In genomic region chr6:35215665-35216411, GRCh38 we compare ENCODE assay signal across 19 cellular contexts. TPM values are rescaled to one million over a fixed set of nuclear protein-coding genes. Genes with fewer than 3 reads are reported as not detected.
DNase-seq lines count a peak whose midpoint lies in the region; ATAC-seq and TF ChIP-seq lines count a peak whose summit lies in the region.
"Had no signal": no experiment of that assay in that cellular context is flagged by ENCODE, and none has a peak within 500 bp of the region (broad histone marks: within the 10 kb centered on the region; RNA-seq: fewer than 3 reads in every experiment).

No MANE protein-coding gene starts in this region.

- H3K9me3 ChIP-seq in ascending aorta (no peaks in the 10 kb centered on the region), aorta (ENCODE audit: control insufficient read depth, low read length) (no peaks in the 10 kb centered on the region), sigmoid colon (no peaks in the 10 kb centered on the region), OCI-LY7 (ENCODE audit: low read length) (no peaks in the 10 kb centered on the region)
- H3K9me3 ChIP-seq: prostate gland, SJCRH30, upper lobe of left lung had no signal

- H2BK120ac ChIP-seq in mesendoderm (ENCODE audit: low read depth, low read length) = no peak overlapping the region

- CTCF ChIA-PET in OCI-LY7 (lab: Charles Lee; ENCODE audit: unreplicated experiment) = no interaction called here

- no peak overlapping the region for H3K56ac ChIP-seq in mesendoderm (ENCODE audit: low read length)

- no peaks in the 10 kb centered on the region for H3K9me2 ChIP-seq in OCI-LY7 (ENCODE audit: insufficient read depth, low read length)

- no peaks in the 10 kb centered on the region for H3K36me3 ChIP-seq in ascending aorta
- H3K36me3 ChIP-seq in mesendoderm (ENCODE audit: control insufficient read depth, insufficient read depth, low read length) = no peaks in the 10 kb centered on the region
- H3K36me3 ChIP-seq in aorta (ENCODE audit: control insufficient read depth in 1 of 2, insufficient read depth in 2 of 2, low read length in 1 of 2) = no peaks in the 10 kb centered on the region
- H3K36me3 ChIP-seq in sigmoid colon = no peaks in the 10 kb centered on the region
- no peaks in the 10 kb centered on the region for H3K36me3 ChIP-seq in OCI-LY7 (ENCODE audit: insufficient read depth, low read length)
- H3K36me3 ChIP-seq: prostate gland, SJCRH30, upper lobe of left lung had no signal

- WGBS in mesendoderm (ENCODE audit: extremely low coverage, insufficient coverage, low lambda C conversion rate) = no CpG with 5 or more reads among the region's 6 CpGs
- WGBS in aorta, 2 donors = 37 to 49% methylated on average over 6 of the region's 6 CpGs
- 89 to 90% methylated on average over 6 of the region's 6 CpGs for WGBS in sigmoid colon, 2 donors

- H3K4ac ChIP-seq in mesendoderm (ENCODE audit: low read depth, low read length) = no peak overlapping the region

- H3K9ac ChIP-seq in mesendoderm (ENCODE audit: low read length) = peak overlapping the region; percentile 5

- no peaks in the 10 kb centered on the region for H3K79me1 ChIP-seq in mesendoderm (ENCODE audit: low read length)

- intact Hi-C loops in natural killer cell (cut with micrococcal nuclease) (no loop called here), ascending aorta (cut with DNase I) (loop anchor here (2.0 kb wide), 1 partner anchor 23 kb away; no protein-coding TSS in a partner anchor), aorta (cut with DNase I) (loop anchor here in 1 of 2 donors (2.0 kb wide), 1 partner anchor 23 kb away; no protein-coding TSS in a partner anchor), sigmoid colon (cut with DNase I) (no loop called here), OCI-LY7 (cut with micrococcal nuclease; ENCODE audit: unreplicated experiment) (no loop called here)

- H3K4me3 ChIP-seq in ascending aorta = peak overlapping the region; percentile 77 to 94
- no peak overlapping the region for H3K4me3 ChIP-seq in mesendoderm (ENCODE audit: low read length)
- H3K4me3 ChIP-seq in aorta (ENCODE audit: low read length in 2 of 2) = peak overlapping the region; percentile 90 to 96
- peak overlapping the region in 2 of 4 donors; percentile 58 to 60 for H3K4me3 ChIP-seq in sigmoid colon
- H3K4me3 ChIP-seq in OCI-LY7 (ENCODE audit: low read depth, low read length, poor library complexity, severe bottlenecking) = no peak overlapping the region
- H3K4me3 ChIP-seq: prostate gland, upper lobe of left lung had no signal

- H2BK5ac ChIP-seq in mesendoderm (ENCODE audit: low read length) = no peak overlapping the region

- peaks cover 32 to 42% of the 10 kb centered on the region in 2 donors for H3K4me1 ChIP-seq in ascending aorta
- peaks cover 11% of the 10 kb centered on the region for H3K4me1 ChIP-seq in mesendoderm (ENCODE audit: control insufficient read depth, low read depth, low read length)
- H3K4me1 ChIP-seq in aorta (ENCODE audit: control insufficient read depth in 1 of 2, insufficient read depth in 2 of 2, low read length in 2 of 2) = peaks cover 4 to 19% of the 10 kb centered on the region in 2 donors
- H3K4me1 ChIP-seq in sigmoid colon = peaks cover 0 to 38% (median 26%) of the 10 kb centered on the region in 4 donors
- H3K4me1 ChIP-seq in OCI-LY7 (ENCODE audit: insufficient read depth, low read length, poor library complexity, severe bottlenecking) = no peaks in the 10 kb centered on the region
- H3K4me1 ChIP-seq: prostate gland had no signal

- no peak for DNase-seq in natural killer cell treated with Interleukin-12 subunit alpha and Interleukin-12 subunit beta and Interleukin-15 and Interleukin-18, amount 100 ng/mL, for 72 hours (ENCODE audit: low spot score)
- DNase-seq in natural killer cell (no peak), ascending aorta (ENCODE audit: low spot score in 2 of 2) (no peak), mesendoderm (peak; percentile 27), aorta (peak in 1 of 2 donors; percentile 60), sigmoid colon (no peak), OCI-LY7 (ENCODE audit: low spot score) (no peak)
- DNase-seq in naive thymus-derived CD8-positive, alpha-beta T cell = no peak
- DNase-seq: AML-193; cortex of kidney; DMS79 treated with DMSO at 0.1 percent for 48 hours; NCI-H2171 treated with DMSO at 0.1 percent for 48 hours; SJCRH30; stimulated activated CD8-positive, alpha-beta memory T cell treated with anti-CD3 and anti-CD28 coated beads, Interleukin-4, amount 100 ng/mL, for 48 hours; upper lobe of left lung had no signal

- no peaks in the 10 kb centered on the region for H3K36me3 Mint-ChIP-seq in natural killer cell treated with Interleukin-12 subunit alpha and Interleukin-12 subunit beta and Interleukin-15 and Interleukin-18, amount 100 ng/mL, for 72 hours
- H3K36me3 Mint-ChIP-seq in natural killer cell = no peaks in the 10 kb centered on the region
- H3K36me3 Mint-ChIP-seq in naive thymus-derived CD8-positive, alpha-beta T cell = peaks cover 0 to 4% (median 0%) of the 10 kb centered on the region in 3 donors
- H3K36me3 Mint-ChIP-seq: activated naive CD4-positive, alpha-beta T cell treated with anti-CD3 and anti-CD28 coated beads, Interleukin-2, amount 50 U/mL, for 24 hours; memory B cell had no signal

- H3K18ac ChIP-seq in mesendoderm (ENCODE audit: low read length) = no peak overlapping the region

- peaks cover 42 to 74% of the 10 kb centered on the region in 2 donors for H3K27me3 Mint-ChIP-seq in natural killer cell treated with Interleukin-12 subunit alpha and Interleukin-12 subunit beta and Interleukin-15 and Interleukin-18, amount 100 ng/mL, for 72 hours
- H3K27me3 Mint-ChIP-seq in natural killer cell (ENCODE audit: low read depth in 2 of 2) = peaks cover 50 to 69% of the 10 kb centered on the region in 2 donors
- peaks cover 42 to 78% (median 56%) of the 10 kb centered on the region in 5 donors for H3K27me3 Mint-ChIP-seq in naive thymus-derived CD8-positive, alpha-beta T cell

- peak overlapping the region; percentile 83 to 89 for H3K27ac ChIP-seq in ascending aorta
- H3K27ac ChIP-seq in mesendoderm (ENCODE audit: low read depth, low read length) = no peak overlapping the region
- peak overlapping the region; percentile 32 to 61 for H3K27ac ChIP-seq in aorta (ENCODE audit: low read depth in 1 of 2, low read length in 2 of 2)
- H3K27ac ChIP-seq in sigmoid colon = no peak overlapping the region
- no peak overlapping the region for H3K27ac ChIP-seq in OCI-LY7 (ENCODE audit: low read depth, low read length, poor library complexity, severe bottlenecking)
- H3K27ac ChIP-seq: prostate gland, SJCRH30, upper lobe of left lung had no signal

- H2AFZ ChIP-seq in OCI-LY7 (ENCODE audit: low read length) = no peak overlapping the region

- peaks cover 5 to 7% of the 10 kb centered on the region in 2 donors for H3K4me1 Mint-ChIP-seq in natural killer cell treated with Interleukin-12 subunit alpha and Interleukin-12 subunit beta and Interleukin-15 and Interleukin-18, amount 100 ng/mL, for 72 hours (ENCODE audit: low read depth in 2 of 2)
- peaks cover 5 to 13% of the 10 kb centered on the region in 2 donors for H3K4me1 Mint-ChIP-seq in natural killer cell
- peaks cover 5 to 8% (median 6%) of the 10 kb centered on the region in 4 donors for H3K4me1 Mint-ChIP-seq in naive thymus-derived CD8-positive, alpha-beta T cell

- BruUV-seq in OCI-LY7 (replicated peaks; lab: Mats Ljungman, UMichigan) = no TSS peak

- H4K5ac ChIP-seq in mesendoderm (ENCODE audit: low read length) = no peak overlapping the region

- H3K79me2 ChIP-seq in mesendoderm (ENCODE audit: control insufficient read depth, insufficient read depth, low read length) (no peaks in the 10 kb centered on the region), OCI-LY7 (ENCODE audit: insufficient read depth, low read depth, low read length) (no peaks in the 10 kb centered on the region)

- no peak overlapping the region for H2BK15ac ChIP-seq in mesendoderm (replicated peaks; ENCODE audit: low read depth)

- no peak overlapping the region for H4K8ac ChIP-seq in mesendoderm (ENCODE audit: low read depth, low read length)

- no peak overlapping the region for H3K23ac ChIP-seq in mesendoderm (ENCODE audit: low read length)

- H2AK5ac ChIP-seq in mesendoderm (ENCODE audit: low read length) = no peak overlapping the region

- H3K9me3 Mint-ChIP-seq in natural killer cell treated with Interleukin-12 subunit alpha and Interleukin-12 subunit beta and Interleukin-15 and Interleukin-18, amount 100 ng/mL, for 72 hours = no peaks in the 10 kb centered on the region
- H3K9me3 Mint-ChIP-seq in natural killer cell = no peaks in the 10 kb centered on the region
- H3K9me3 Mint-ChIP-seq in naive thymus-derived CD8-positive, alpha-beta T cell = no peaks in the 10 kb centered on the region
- H3K9me3 Mint-ChIP-seq: activated naive CD4-positive, alpha-beta T cell treated with anti-CD3 and anti-CD28 coated beads, Interleukin-2, amount 50 U/mL, for 24 hours; memory B cell had no signal

- ATAC-seq in natural killer cell treated with Interleukin-12 subunit alpha and Interleukin-12 subunit beta and Interleukin-15 and Interleukin-18, amount 100 ng/mL, for 72 hours = no peak
- no peak for ATAC-seq in natural killer cell
- peak; percentile 4 for ATAC-seq in aorta (ENCODE audit: low FRiP score)
- no peak for ATAC-seq in naive thymus-derived CD8-positive, alpha-beta T cell

- H3K4me2 ChIP-seq in mesendoderm (ENCODE audit: low read length) (no peak overlapping the region), OCI-LY7 (ENCODE audit: low read length) (no peak overlapping the region)

- no peaks in the 10 kb centered on the region; the same call in 1 of the 2 replicates for H4K20me1 ChIP-seq in OCI-LY7 (ENCODE audit: insufficient read depth, low read length)

- H3K27me3 ChIP-seq in ascending aorta = no peaks in the 10 kb centered on the region
- H3K27me3 ChIP-seq in mesendoderm (ENCODE audit: insufficient read depth, low read length, poor library complexity) = peaks cover 19% of the 10 kb centered on the region
- no peaks in the 10 kb centered on the region for H3K27me3 ChIP-seq in aorta (ENCODE audit: control insufficient read depth in 1 of 2, insufficient read depth in 2 of 2, low read length in 1 of 2)
- peaks cover 0 to 58% (median 13%) of the 10 kb centered on the region in 3 donors for H3K27me3 ChIP-seq in sigmoid colon

- H3K27ac Mint-ChIP-seq in natural killer cell treated with Interleukin-12 subunit alpha and Interleukin-12 subunit beta and Interleukin-15 and Interleukin-18, amount 100 ng/mL, for 72 hours = no peak overlapping the region
- no peak overlapping the region for H3K27ac Mint-ChIP-seq in natural killer cell
- peak overlapping the region in 2 of 10 donors; percentile 7 to 39 for H3K27ac Mint-ChIP-seq in naive thymus-derived CD8-positive, alpha-beta T cell
- H3K27ac Mint-ChIP-seq: activated naive CD4-positive, alpha-beta T cell treated with anti-CD3 and anti-CD28 coated beads, Interleukin-2, amount 50 U/mL, for 24 hours; memory B cell had no signal

- POLR2A ChIA-PET in naive thymus-derived CD8-positive, alpha-beta T cell (lab: Charles Lee) = no interaction called here
- POLR2A ChIA-PET in OCI-LY7 (lab: Charles Lee) = interaction anchor here (0.7 to 1.0 kb wide), 2 partner anchors 16 to 289 kb away, joined by 3 read pairs; no protein-coding TSS in a partner anchor

- TF ChIP-seq POLR2A in sigmoid colon (IDR thresholded peaks at IDR 0.05) = no peak

- no peak for TF ChIP-seq CTCF in natural killer cell (IDR thresholded peaks at IDR 0.05)
- TF ChIP-seq CTCF in ascending aorta (IDR thresholded peaks at IDR 0.05) = no peak
- no peak for TF ChIP-seq CTCF in sigmoid colon (IDR thresholded peaks at IDR 0.05)
- no peak for TF ChIP-seq CTCF in OCI-LY7 (conservative IDR thresholded peaks at IDR 0.05; ENCODE audit: low read length)

- no peak for TF ChIP-seq EP300 in sigmoid colon (IDR thresholded peaks at IDR 0.05)

- H3K4me3 Mint-ChIP-seq in natural killer cell treated with Interleukin-12 subunit alpha and Interleukin-12 subunit beta and Interleukin-15 and Interleukin-18, amount 100 ng/mL, for 72 hours = peak overlapping the region; percentile 10
- no peak overlapping the region for H3K4me3 Mint-ChIP-seq in natural killer cell
- H3K4me3 Mint-ChIP-seq in naive thymus-derived CD8-positive, alpha-beta T cell = peak overlapping the region in 3 of 10 donors; percentile 26 to 61 (median 50)
- H3K4me3 Mint-ChIP-seq: memory B cell had no signal

RNA-seq across cellular contexts. Expression of gene SCUBE3, which starts 2.1 kb away (rescaled TPM):
- total RNA-seq in natural killer cell treated with Interleukin-12 subunit alpha and Interleukin-12 subunit beta and Interleukin-15 and Interleukin-18, amount 100 ng/mL, for 72 hours = under 1 TPM in 1 of 2 donors, not detected in 1; 0.14 TPM
- total RNA-seq in natural killer cell = under 1 TPM in 2 of 3 donors, not detected in 1; 0.25 to 0.31 TPM
- total RNA-seq in ascending aorta = 29.5 TPM
- polyA plus RNA-seq in mesendoderm (2013, experiment 1 of 2) = 0.60 TPM
- 0.53 TPM for polyA plus RNA-seq in mesendoderm (2013, experiment 2 of 2)
- 10 to 100 TPM; 57.6 to 63.6 TPM for total RNA-seq in aorta
- polyA plus RNA-seq in aorta = 10 to 100 TPM in 1 of 2 donors, 1 to 10 TPM in 1; 9.1 to 50.9 TPM
- total RNA-seq in sigmoid colon = 10 to 100 TPM in 1 of 4 donors, 1 to 10 TPM in 3; 2.1 to 12.7 (median 5.3) TPM
- under 1 TPM in 1 of 3 donors, not detected in 2; 0.29 TPM for polyA plus RNA-seq in sigmoid colon
- under 1 TPM in 1 of 2 experiments, not detected in 1; 0.05 TPM for total RNA-seq in naive thymus-derived CD8-positive, alpha-beta T cell
- under 1 TPM; 0.03 to 0.06 (median 0.05) TPM for polyA plus RNA-seq in naive thymus-derived CD8-positive, alpha-beta T cell
- total RNA-seq in OCI-LY7 (2014; rRNA removed; shearing (Covaris generic)) = not detected in 2 replicates
- not detected in 2 replicates for total RNA-seq in OCI-LY7 (2022)
- total RNA-seq: HT-29 had no signal

RNA-seq across cellular contexts. Expression of gene ZNF76, which starts 43.7 kb away (rescaled TPM):
- total RNA-seq in natural killer cell treated with Interleukin-12 subunit alpha and Interleukin-12 subunit beta and Interleukin-15 and Interleukin-18, amount 100 ng/mL, for 72 hours = 10 to 100 TPM; 24.0 to 52.2 TPM
- 10 to 100 TPM; 62.7 to 81.6 (median 64.6) TPM for total RNA-seq in natural killer cell
- total RNA-seq in ascending aorta = 55.7 TPM
- 7.4 TPM for polyA plus RNA-seq in mesendoderm (2013, experiment 1 of 2)
- 7.5 TPM for polyA plus RNA-seq in mesendoderm (2013, experiment 2 of 2)
- total RNA-seq in aorta = 10 to 100 TPM; 26.6 to 46.4 TPM
- 10 to 100 TPM; 10.6 to 51.8 TPM for polyA plus RNA-seq in aorta
- total RNA-seq in sigmoid colon = 10 to 100 TPM; 29.3 to 59.8 (median 31.8) TPM
- polyA plus RNA-seq in sigmoid colon = 10 to 100 TPM; 14.3 to 28.3 (median 15.0) TPM
- 10 to 100 TPM; 94.7 to 96.8 TPM for total RNA-seq in naive thymus-derived CD8-positive, alpha-beta T cell
- polyA plus RNA-seq in naive thymus-derived CD8-positive, alpha-beta T cell = 10 to 100 TPM; 22.1 to 35.9 (median 30.7) TPM
- total RNA-seq in OCI-LY7 (2014; rRNA removed; shearing (Covaris generic)) = 29.6 and 31.0 TPM in 2 replicates
- 59.5 and 65.4 TPM in 2 replicates for total RNA-seq in OCI-LY7 (2022)

Comparison
In these comparisons a context has a peak if more than half of its experiments do, and no peak if none do; other contexts are left out.
1. H3K27ac ChIP-seq: peak in ascending aorta (2 of 2) and aorta (2 of 2); none in mesendoderm (single experiment), sigmoid colon (0 of 4) and OCI-LY7 (single experiment).
2. H3K4me3 ChIP-seq: peak in ascending aorta (2 of 2) and aorta (2 of 2); none in mesendoderm (single experiment) and OCI-LY7 (single experiment).